ENCODE assay signal across 10 cellular contexts in the genomic region with DNA sequence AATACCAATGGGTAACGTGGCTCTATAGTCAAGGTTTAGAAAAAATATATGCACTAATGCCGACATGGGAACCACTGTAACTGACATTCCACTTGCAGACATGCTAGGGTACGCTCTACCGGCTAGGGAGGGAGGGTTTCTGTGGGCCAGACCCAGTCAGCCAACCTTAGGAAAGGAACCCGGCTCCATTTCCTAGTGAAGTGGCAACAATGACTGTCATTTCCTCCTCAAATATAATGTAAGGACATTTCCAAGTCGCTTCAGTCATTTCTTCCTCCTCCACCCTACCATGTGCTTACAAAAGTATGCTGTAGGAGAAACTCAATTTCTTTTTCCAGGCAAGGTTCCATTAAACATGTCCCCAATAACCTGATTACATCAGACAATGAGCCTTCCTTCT.
DNase-seq lines count a peak whose midpoint lies in the region; ATAC-seq, FAIRE-seq and TF ChIP-seq lines count a peak whose summit lies in the region.
"Had no signal": no experiment of that assay in that cellular context is flagged by ENCODE, and none has a peak within 500 bp of the region (broad histone marks: within the 10 kb centered on the region; RNA-seq: fewer than 3 reads in every experiment).

No MANE protein-coding gene starts in this region.

- no peaks in the 10 kb centered on the region for H3K9me3 Mint-ChIP-seq in CD8-positive, alpha-beta memory T cell
- peaks cover 2% of the 10 kb centered on the region for H3K9me3 Mint-ChIP-seq in astrocyte (ENCODE audit: unreplicated experiment)

- H3K27me3 Mint-ChIP-seq in CD8-positive, alpha-beta memory T cell, result no peaks in the 10 kb centered on the region
- peaks cover 6% of the 10 kb centered on the region for H3K27me3 Mint-ChIP-seq in astrocyte (ENCODE audit: low read depth, unreplicated experiment)

- H3K4me1 ChIP-seq in CD8-positive, alpha-beta memory T cell (ENCODE audit: insufficient read depth, low read length), result peaks cover 42% of the 10 kb centered on the region
- peaks cover 30% of the 10 kb centered on the region for H3K4me1 ChIP-seq in Loucy (ENCODE audit: insufficient read depth, low read length, poor library complexity, severe bottlenecking)
- no peaks in the 10 kb centered on the region for H3K4me1 ChIP-seq in astrocyte (ENCODE audit: insufficient read depth, low read length)
- H3K4me1 ChIP-seq in mucosa of stomach (ENCODE audit: control insufficient read depth, insufficient read depth, low read length), result peaks cover 4% of the 10 kb centered on the region
- no peaks in the 10 kb centered on the region for H3K4me1 ChIP-seq in BE2C

- no peak overlapping the region for H3K27ac ChIP-seq in CD8-positive, alpha-beta memory T cell (ENCODE audit: low read depth, low read length)
- no peak overlapping the region for H3K27ac ChIP-seq in astrocyte (ENCODE audit: low read depth, low read length)

- FAIRE-seq in astrocyte (lab: Jason Lieb, UNC), result no peak
- FAIRE-seq: D721Med had no signal

- peak overlapping the region; percentile 82 to 97 (median 92) for H3K27ac Mint-ChIP-seq in CD8-positive, alpha-beta memory T cell
- H3K27ac Mint-ChIP-seq in astrocyte (ENCODE audit: unreplicated experiment), result no peak overlapping the region

- H4K20me1 ChIP-seq in Loucy (ENCODE audit: insufficient read depth, low read length, poor library complexity, severe bottlenecking), result no peaks in the 10 kb centered on the region
- no peaks in the 10 kb centered on the region for H4K20me1 ChIP-seq in astrocyte (ENCODE audit: insufficient read depth, low read length)

- H3K4me3 ChIP-seq in CD8-positive, alpha-beta memory T cell (ENCODE audit: low read length), result peak overlapping the region; percentile 78
- H3K4me3 ChIP-seq in Loucy (ENCODE audit: low read length, poor library complexity, severe bottlenecking) (peak overlapping the region; percentile 74), astrocyte (ENCODE audit: insufficient read depth, low read depth, low read length) (no peak overlapping the region), mucosa of stomach (ENCODE audit: low read length) (no peak overlapping the region), BE2C (ENCODE audit: low read depth, low read length) (no peak overlapping the region)

- peak in 1 of 5 donors; percentile 23 for DNase-seq in CD8-positive, alpha-beta memory T cell
- DNase-seq in astrocyte (ENCODE audit: low read depth), result no peak
- no peak for DNase-seq in BE2C
- DNase-seq in NCI-H2227 treated with DMSO at 0.1 percent for 48 hours (lab: John Stamatoyannopoulos, UW), result no peak
- no peak for DNase-seq in HUDEP-2 (lab: John Stamatoyannopoulos, UW; ENCODE audit: unreplicated experiment in 76 of 76)
- DNase-seq: heart right ventricle had no signal

- no peaks in the 10 kb centered on the region for H3F3A ChIP-seq in Loucy (ENCODE audit: low read depth)

- H3K9ac ChIP-seq in Loucy (ENCODE audit: low read depth, low read length, poor library complexity, severe bottlenecking) (peak overlapping the region; percentile 75), astrocyte (ENCODE audit: low read length) (no peak overlapping the region), mucosa of stomach (ENCODE audit: low read length) (peak overlapping the region; percentile 77)

- peaks cover 55 to 69% (median 59%) of the 10 kb centered on the region in 3 donors for H3K4me1 Mint-ChIP-seq in CD8-positive, alpha-beta memory T cell
- H3K4me1 Mint-ChIP-seq in astrocyte (ENCODE audit: low read depth, unreplicated experiment), result peaks cover 9% of the 10 kb centered on the region

- no peaks in the 10 kb centered on the region for H3K9me3 ChIP-seq in CD8-positive, alpha-beta memory T cell (ENCODE audit: low read length)
- H3K9me3 ChIP-seq in Loucy (ENCODE audit: insufficient read depth, low read depth, low read length) (no peaks in the 10 kb centered on the region), astrocyte (ENCODE audit: insufficient read depth, low read depth, low read length) (no peaks in the 10 kb centered on the region), mucosa of stomach (ENCODE audit: control insufficient read depth, low read length) (no peaks in the 10 kb centered on the region), BE2C (no peaks in the 10 kb centered on the region)
- H3K9me3 ChIP-seq: heart right ventricle had no signal

- H3K36me3 ChIP-seq in CD8-positive, alpha-beta memory T cell (ENCODE audit: insufficient read depth, low read length), result no peaks in the 10 kb centered on the region
- H3K36me3 ChIP-seq in Loucy (ENCODE audit: insufficient read depth, low read length) (no peaks in the 10 kb centered on the region), astrocyte (ENCODE audit: insufficient read depth, low read length) (no peaks in the 10 kb centered on the region), mucosa of stomach (ENCODE audit: control insufficient read depth, insufficient read depth, low read length) (no peaks in the 10 kb centered on the region), BE2C (no peaks in the 10 kb centered on the region)
- H3K36me3 ChIP-seq: heart right ventricle had no signal

- no peak for ATAC-seq in GM21529 (IDR thresholded peaks at IDR 0.05; ENCODE audit: unreplicated experiment)

- peaks cover 10% of the 10 kb centered on the region for H3K79me2 ChIP-seq in Loucy (ENCODE audit: insufficient read depth, low read length)
- H3K79me2 ChIP-seq in astrocyte (ENCODE audit: insufficient read depth, low read length), result no peaks in the 10 kb centered on the region

- TF ChIP-seq CTCF in Loucy (conservative IDR thresholded peaks at IDR 0.05; ENCODE audit: low read length), result no peak
- TF ChIP-seq CTCF in astrocyte (IDR thresholded peaks at IDR 0.05; ENCODE audit: insufficient read depth, low read depth, low read length), result no peak
- no peak for TF ChIP-seq CTCF in BE2C (IDR thresholded peaks at IDR 0.05; ENCODE audit: low read depth, low read length)

- POLR2A ChIA-PET in CD8-positive, alpha-beta memory T cell (lab: Charles Lee), result interaction anchor here (0.6 to 1.3 kb wide), 3 partner anchors 11 to 131 kb away, joined by 3 read pairs; no protein-coding TSS in a partner anchor

- no peaks in the 10 kb centered on the region for H3K27me3 ChIP-seq in CD8-positive, alpha-beta memory T cell (ENCODE audit: insufficient read depth, low read length, poor library complexity, severe bottlenecking)
- H3K27me3 ChIP-seq in Loucy (ENCODE audit: insufficient read depth, low read length, poor library complexity, severe bottlenecking) (no peaks in the 10 kb centered on the region), astrocyte (ENCODE audit: insufficient read depth, low read length) (peaks cover 18% of the 10 kb centered on the region), mucosa of stomach (ENCODE audit: control insufficient read depth, insufficient read depth, low read length) (no peaks in the 10 kb centered on the region), BE2C (no peaks in the 10 kb centered on the region)

- H3K36me3 Mint-ChIP-seq in CD8-positive, alpha-beta memory T cell, result peaks cover 0 to 7% (median 0%) of the 10 kb centered on the region in 3 donors
- no peaks in the 10 kb centered on the region for H3K36me3 Mint-ChIP-seq in astrocyte (ENCODE audit: low read depth, unreplicated experiment)

- H2AFZ ChIP-seq in Loucy (ENCODE audit: low read length) (peak overlapping the region; percentile 59), astrocyte (ENCODE audit: low read depth, low read length) (no peak overlapping the region)

- H3K4me2 ChIP-seq in Loucy (ENCODE audit: low read depth, low read length, poor library complexity, severe bottlenecking) (peak overlapping the region; percentile 73), astrocyte (ENCODE audit: low read length) (no peak overlapping the region)

- no peaks in the 10 kb centered on the region for H3K9me2 ChIP-seq in Loucy (replicated peaks; ENCODE audit: low read depth, low read length)

- CTCF ChIA-PET in CD8-positive, alpha-beta memory T cell (lab: Charles Lee), result interaction anchor here (1.5 to 2.0 kb wide), 2 partner anchors 20 to 29 kb away, joined by 5 to 7 read pairs; no protein-coding TSS in a partner anchor

- peak overlapping the region; percentile 83 to 93 (median 88) for H3K4me3 Mint-ChIP-seq in CD8-positive, alpha-beta memory T cell
- H3K4me3 Mint-ChIP-seq in astrocyte (ENCODE audit: unreplicated experiment), result peak overlapping the region; percentile 79

Comparison
In these comparisons a context has a peak if more than half of its experiments do, and no peak if none do; other contexts are left out.
1. H3K4me3 ChIP-seq: peak in CD8-positive, alpha-beta memory T cell (single experiment) and Loucy (single experiment); none in astrocyte (single experiment), mucosa of stomach (single experiment) and BE2C (single experiment).